In the genomic region with DNA sequence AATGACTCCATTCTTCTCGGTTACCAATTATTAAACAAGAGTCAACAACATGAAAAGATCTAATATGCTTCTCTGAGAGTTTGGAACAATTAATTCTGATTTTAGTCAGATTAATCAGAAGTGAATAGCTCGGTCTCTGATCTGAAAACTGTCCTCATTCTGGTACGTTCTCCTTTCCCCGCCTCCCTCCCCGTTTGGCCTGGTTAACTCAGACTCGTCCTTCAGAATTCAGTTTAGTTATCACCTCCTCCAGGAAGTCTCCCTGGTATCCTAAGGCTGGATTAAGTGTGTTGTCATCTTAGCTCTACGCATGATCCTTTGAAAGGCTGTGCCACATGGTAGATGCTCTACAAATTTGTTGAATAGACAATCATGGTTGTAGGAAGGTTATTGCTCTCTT, we compare ENCODE assay signal across 26 cellular contexts. TPM values are rescaled to one million over a fixed set of nuclear protein-coding genes. Genes with fewer than 3 reads are reported as not detected.
DNase-seq lines count a peak whose midpoint lies in the region; ATAC-seq and TF ChIP-seq lines count a peak whose summit lies in the region.
"Had no signal": no experiment of that assay in that cellular context is flagged by ENCODE, and none has a peak within 500 bp of the region (broad histone marks: within the 10 kb centered on the region; RNA-seq: fewer than 3 reads in every experiment).

No MANE protein-coding gene starts in this region.

- peaks cover 31% of the 10 kb centered on the region for H3K4me1 Mint-ChIP-seq in activated naive CD8-positive, alpha-beta T cell (ENCODE audit: low read depth)
- peaks cover 16% of the 10 kb centered on the region for H3K4me1 Mint-ChIP-seq in activated naive CD8-positive, alpha-beta T cell treated with anti-CD3 and anti-CD28 coated beads for 36 hours
- peaks cover 55% of the 10 kb centered on the region for H3K4me1 Mint-ChIP-seq in osteocyte (ENCODE audit: unreplicated experiment)
- H3K4me1 Mint-ChIP-seq: CD14-positive monocyte had no signal

- H3K27ac ChIP-seq in cingulate gyrus (ENCODE audit: low read depth, low read length), result peak overlapping the region; percentile 90
- H3K27ac ChIP-seq: 22Rv1, KMS-11, RWPE1 had no signal

- no peak for TF ChIP-seq CTCF in osteocyte (IDR thresholded peaks at IDR 0.05)

- peak overlapping the region; percentile 58 for H3K27ac Mint-ChIP-seq in activated naive CD8-positive, alpha-beta T cell
- H3K27ac Mint-ChIP-seq in activated naive CD8-positive, alpha-beta T cell treated with anti-CD3 and anti-CD28 coated beads for 36 hours, result no peak overlapping the region
- H3K27ac Mint-ChIP-seq in osteocyte (ENCODE audit: unreplicated experiment), result peak overlapping the region; percentile 2
- H3K27ac Mint-ChIP-seq: CD14-positive monocyte, HFFc6 had no signal

- ATAC-seq in GM18511 (IDR thresholded peaks at IDR 0.05; ENCODE audit: unreplicated experiment) (no peak), HG03439 (IDR thresholded peaks at IDR 0.05; ENCODE audit: unreplicated experiment) (no peak), HG03432 (IDR thresholded peaks at IDR 0.05; ENCODE audit: unreplicated experiment) (no peak)
- ATAC-seq: Panc1 had no signal

- peaks cover 10% of the 10 kb centered on the region for H3K36me3 Mint-ChIP-seq in activated naive CD8-positive, alpha-beta T cell
- H3K36me3 Mint-ChIP-seq in activated naive CD8-positive, alpha-beta T cell treated with anti-CD3 and anti-CD28 coated beads for 36 hours, result peaks cover 24% of the 10 kb centered on the region
- peaks cover 4% of the 10 kb centered on the region for H3K36me3 Mint-ChIP-seq in osteocyte (ENCODE audit: unreplicated experiment)

- H3K4me3 Mint-ChIP-seq in activated naive CD8-positive, alpha-beta T cell, result no peak overlapping the region
- no peak overlapping the region for H3K4me3 Mint-ChIP-seq in activated naive CD8-positive, alpha-beta T cell treated with anti-CD3 and anti-CD28 coated beads for 36 hours
- no peak overlapping the region for H3K4me3 Mint-ChIP-seq in osteocyte (ENCODE audit: unreplicated experiment)
- H3K4me3 Mint-ChIP-seq: CD14-positive monocyte, HFFc6 had no signal

- no peak for DNase-seq in activated naive CD8-positive, alpha-beta T cell treated with anti-CD3 and anti-CD28 coated beads for 36 hours
- DNase-seq in osteocyte (ENCODE audit: extremely low spot score, unreplicated experiment) (no peak), kidney glomerular epithelial cell (lab: John Stamatoyannopoulos, UW) (no peak)
- DNase-seq: ACHN, BE2C, GOT3, HFFc6, NCI-H1048, NCI-H1417, NCI-H1694 treated with DMSO at 0.1 percent for 48 hours, NCI-H2081 treated with DMSO at 0.1 percent for 48 hours, NCI-H2171, NCI-H226, NCI-H510A, NCI-H69, SHP77 had no signal

- no peaks in the 10 kb centered on the region for H3K27me3 Mint-ChIP-seq in activated naive CD8-positive, alpha-beta T cell
- no peaks in the 10 kb centered on the region for H3K27me3 Mint-ChIP-seq in activated naive CD8-positive, alpha-beta T cell treated with anti-CD3 and anti-CD28 coated beads for 36 hours
- no peaks in the 10 kb centered on the region for H3K27me3 Mint-ChIP-seq in osteocyte (ENCODE audit: unreplicated experiment)

- no peaks in the 10 kb centered on the region for H3K9me3 Mint-ChIP-seq in activated naive CD8-positive, alpha-beta T cell (ENCODE audit: low read depth)
- H3K9me3 Mint-ChIP-seq in activated naive CD8-positive, alpha-beta T cell treated with anti-CD3 and anti-CD28 coated beads for 36 hours, result peaks cover 4% of the 10 kb centered on the region
- H3K9me3 Mint-ChIP-seq in osteocyte (ENCODE audit: unreplicated experiment), result no peaks in the 10 kb centered on the region
- H3K9me3 Mint-ChIP-seq: HFFc6 had no signal

RNA-seq across cellular contexts. Expression of gene MAP4K5, which starts 22.2 kb away (rescaled TPM):
- 10 to 100 TPM; 30.9 to 35.0 TPM for total RNA-seq in activated naive CD8-positive, alpha-beta T cell treated with anti-CD3 and anti-CD28 coated beads for 36 hours
- total RNA-seq in osteocyte, result 113 and 123 TPM in 2 replicates

RNA-seq across cellular contexts. Expression of gene ATL1, which starts 49.8 kb away (rescaled TPM):
- 1 to 10 TPM in 1 of 2 experiments, under 1 TPM in 1; 0.60 to 1.4 TPM for total RNA-seq in activated naive CD8-positive, alpha-beta T cell treated with anti-CD3 and anti-CD28 coated beads for 36 hours
- total RNA-seq in osteocyte, result 7.4 and 10.0 TPM in 2 replicates
